ENCODE assay signal across 12 cellular contexts in genomic region chr5:109412981-109413402, GRCh38. TPM values are rescaled to one million over a fixed set of nuclear protein-coding genes. Genes with fewer than 3 reads are reported as not detected.
DNase-seq lines count a peak whose midpoint lies in the region; ATAC-seq, FAIRE-seq and TF ChIP-seq lines count a peak whose summit lies in the region.
"Had no signal": no experiment of that assay in that cellular context is flagged by ENCODE, and none has a peak within 500 bp of the region (broad histone marks: within the 10 kb centered on the region; RNA-seq: fewer than 3 reads in every experiment).

No MANE protein-coding gene starts in this region.

- H3K9me3 Mint-ChIP-seq in MCF 10A (ENCODE audit: unreplicated experiment): no peaks in the 10 kb centered on the region
- H3K9me3 Mint-ChIP-seq in astrocyte (ENCODE audit: unreplicated experiment): peaks cover 12% of the 10 kb centered on the region

- TF ChIP-seq CTCF in breast epithelium (IDR thresholded peaks at IDR 0.05): no peak
- no peak for TF ChIP-seq CTCF in MCF 10A (IDR thresholded peaks at IDR 0.05; ENCODE audit: unreplicated experiment)
- no peak for TF ChIP-seq CTCF in astrocyte (IDR thresholded peaks at IDR 0.05; ENCODE audit: insufficient read depth, low read depth, low read length)
- no peak for TF ChIP-seq CTCF in thoracic aorta (IDR thresholded peaks at IDR 0.05)

- H3K27me3 Mint-ChIP-seq in MCF 10A (ENCODE audit: insufficient read depth, unreplicated experiment) (no peaks in the 10 kb centered on the region), astrocyte (ENCODE audit: low read depth, unreplicated experiment) (no peaks in the 10 kb centered on the region)

- peak overlapping the region; percentile 73 to 97 for H3K27ac ChIP-seq in breast epithelium
- H3K27ac ChIP-seq in astrocyte (ENCODE audit: low read depth, low read length): peak overlapping the region; percentile 36
- H3K27ac ChIP-seq in thoracic aorta: peak overlapping the region; percentile 97 to 98

- H2AFZ ChIP-seq in astrocyte (ENCODE audit: low read depth, low read length): no peak overlapping the region

- POLR2A ChIA-PET in MCF 10A (lab: Yijun Ruan, JAX): interaction anchor here (0.7 to 5.3 kb wide), 6 partner anchors 8 to 759 kb away, joined by 3 to 80 read pairs (median 3); no protein-coding TSS in a partner anchor

- no peaks in the 10 kb centered on the region for H3K36me3 Mint-ChIP-seq in MCF 10A (ENCODE audit: insufficient read depth, unreplicated experiment)
- H3K36me3 Mint-ChIP-seq in astrocyte (ENCODE audit: low read depth, unreplicated experiment): peaks cover 3% of the 10 kb centered on the region

- H3K4me3 Mint-ChIP-seq in MCF 10A (ENCODE audit: unreplicated experiment): no peak overlapping the region
- H3K4me3 Mint-ChIP-seq in astrocyte (ENCODE audit: unreplicated experiment): no peak overlapping the region

- no peak for FAIRE-seq in astrocyte (lab: Jason Lieb, UNC)
- FAIRE-seq: H54 had no signal

- CTCF ChIA-PET in MCF 10A (lab: Yijun Ruan, JAX): interaction anchor here (1.2 to 1.5 kb wide), 2 partner anchors 26 to 63 kb away, joined by 3 to 5 read pairs; no protein-coding TSS in a partner anchor

- H3K79me2 ChIP-seq in astrocyte (ENCODE audit: insufficient read depth, low read length): peaks cover 16% of the 10 kb centered on the region

- H3K4me3 ChIP-seq in breast epithelium: no peak overlapping the region
- H3K4me3 ChIP-seq in astrocyte (ENCODE audit: insufficient read depth, low read depth, low read length): no peak overlapping the region
- H3K4me3 ChIP-seq in thoracic aorta: no peak overlapping the region

- H3K4me1 Mint-ChIP-seq in MCF 10A (ENCODE audit: insufficient read depth, unreplicated experiment) (no peaks in the 10 kb centered on the region), astrocyte (ENCODE audit: low read depth, unreplicated experiment) (peaks cover 24% of the 10 kb centered on the region)

- H3K27ac Mint-ChIP-seq in MCF 10A (ENCODE audit: low read depth, unreplicated experiment): no peak overlapping the region
- peak overlapping the region; percentile 88 for H3K27ac Mint-ChIP-seq in astrocyte (ENCODE audit: unreplicated experiment)

- TF ChIP-seq POLR2A in breast epithelium (IDR thresholded peaks at IDR 0.05): no peak

- peak overlapping the region; percentile 13 for H3K9ac ChIP-seq in astrocyte (ENCODE audit: low read length)

- H4K20me1 ChIP-seq in astrocyte (ENCODE audit: insufficient read depth, low read length): peaks cover 12% of the 10 kb centered on the region

- peak overlapping the region; percentile 4 for H3K4me2 ChIP-seq in astrocyte (ENCODE audit: low read length)

- H3K9me3 ChIP-seq in breast epithelium (peaks cover 0 to 7% of the 10 kb centered on the region in 2 donors), astrocyte (ENCODE audit: insufficient read depth, low read depth, low read length) (no peaks in the 10 kb centered on the region), thoracic aorta (no peaks in the 10 kb centered on the region)

- ATAC-seq in thoracic aorta (ENCODE audit: insufficient number of reproducible peaks, low FRiP score, low read depth): no peak

- intact Hi-C loops in breast epithelium (cut with DNase I; ENCODE audit: low total_unique reads): no loop called here
- intact Hi-C loops in MCF 10A (cut with micrococcal nuclease): no loop called here

- no TSS peak for BruUV-seq in MCF 10A (replicated peaks; lab: Mats Ljungman, UMichigan)

- H3K4me1 ChIP-seq in breast epithelium (no peaks in the 10 kb centered on the region), astrocyte (ENCODE audit: insufficient read depth, low read length) (peaks cover 30% of the 10 kb centered on the region), thoracic aorta (ENCODE audit: control insufficient read depth in 1 of 2, low read depth in 2 of 2) (peaks cover 12 to 27% of the 10 kb centered on the region in 2 donors)

- DNase-seq in breast epithelium (ENCODE audit: low spot score in 2 of 2) (no peak), MCF 10A (ENCODE audit: unreplicated experiment) (no peak), astrocyte (ENCODE audit: low read depth) (no peak), midbrain (lab: John Stamatoyannopoulos, UW) (peak; percentile 41), thoracic aorta (ENCODE audit: low spot score) (no peak), NCI-H526 (lab: John Stamatoyannopoulos, UW) (no peak), A172 (ENCODE audit: low spot score) (no peak)
- no peak for DNase-seq in stimulated activated naive CD4-positive, alpha-beta T cell (lab: John Stamatoyannopoulos, UW)
- DNase-seq: activated CD4-positive, alpha-beta T cell treated with anti-CD3 and anti-CD28 coated beads for 1 hour; glutamatergic neuron; stimulated activated CD4-positive, alpha-beta T cell treated with anti-CD3 and anti-CD28 coated beads, Interleukin-2, amount 100 ng/mL, for 48 hours had no signal

- no peaks in the 10 kb centered on the region for H3K27me3 ChIP-seq in breast epithelium
- no peaks in the 10 kb centered on the region for H3K27me3 ChIP-seq in astrocyte (ENCODE audit: insufficient read depth, low read length)
- no peaks in the 10 kb centered on the region for H3K27me3 ChIP-seq in thoracic aorta (replicated peaks; ENCODE audit: insufficient read depth)

- no peaks in the 10 kb centered on the region for H3K36me3 ChIP-seq in breast epithelium
- no peaks in the 10 kb centered on the region for H3K36me3 ChIP-seq in astrocyte (ENCODE audit: insufficient read depth, low read length)
- no peaks in the 10 kb centered on the region for H3K36me3 ChIP-seq in thoracic aorta

RNA-seq across cellular contexts. Expression of gene PJA2, which starts 3.2 kb away (rescaled TPM):
- total RNA-seq in breast epithelium (100 to 1,000 TPM; 103 to 136 (median 117) TPM), MCF 10A (2022) (54.4 and 56.9 TPM in 2 replicates), astrocyte (107 and 108 TPM in 2 replicates), thoracic aorta (100 to 1,000 TPM; 136 to 155 TPM)
- 53.9 and 55.2 TPM in 2 replicates for total RNA-seq in A172 (2014; rRNA removed; shearing (Covaris generic))

Comparison
In these comparisons a context has a peak if more than half of its experiments do, and no peak if none do; other contexts are left out.
1. H3K27ac ChIP-seq: peak in every context shown above with its lines; median percentile 98 in thoracic aorta; 85 in breast epithelium; 36 in astrocyte.